Comparison of ENCODE assay signal across 21 cellular contexts in genomic region chr13:73635166-73635787, GRCh38.
DNase-seq lines count a peak whose midpoint lies in the region; ATAC-seq and TF ChIP-seq lines count a peak whose summit lies in the region.
"Had no signal": no experiment of that assay in that cellular context is flagged by ENCODE, and none has a peak within 500 bp of the region (broad histone marks: within the 10 kb centered on the region; RNA-seq: fewer than 3 reads in every experiment).

No MANE protein-coding gene starts in this region.

- H3K9me3 ChIP-seq in gastrocnemius medialis (no peaks in the 10 kb centered on the region), osteoblast (ENCODE audit: low read depth, low read length) (no peaks in the 10 kb centered on the region)
- H3K9me3 ChIP-seq: A549, HAP-1 had no signal

- H3K4me1 Mint-ChIP-seq in nephron, result peaks cover 32% of the 10 kb centered on the region

- no peaks in the 10 kb centered on the region for H3K36me3 Mint-ChIP-seq in nephron (ENCODE audit: low read depth)

- no peaks in the 10 kb centered on the region for H3K27me3 Mint-ChIP-seq in nephron (ENCODE audit: low read depth)

- DNase-seq in NCI-H2171 treated with DMSO at 0.1 percent for 48 hours (lab: John Stamatoyannopoulos, UW) (peak; percentile 36), NCI-H2171 (lab: John Stamatoyannopoulos, UW) (no peak), amniotic epithelial cell (ENCODE audit: low read depth) (peak; percentile 7), gastrocnemius medialis (no peak), NCI-H226 (no peak), osteoblast (ENCODE audit: insufficient read length, low spot score, missing footprints) (no peak)
- DNase-seq: 8988T; C1 segment of cervical spinal cord; Calu3; CD4-positive, alpha-beta memory T cell; COR-L47; DMS79; EL; GDM1; GM23248; HFFc6 had no signal

- no peaks in the 10 kb centered on the region for H3K79me2 ChIP-seq in osteoblast (ENCODE audit: insufficient read depth, low read length)

- H3K27me3 ChIP-seq in gastrocnemius medialis (no peaks in the 10 kb centered on the region), osteoblast (ENCODE audit: insufficient read depth, low read length) (peaks cover 4% of the 10 kb centered on the region)

- no peak for TF ChIP-seq POLR2A in gastrocnemius medialis (IDR thresholded peaks at IDR 0.05)

- intact Hi-C loops in gastrocnemius medialis (cut with DNase I; ENCODE audit: low total_unique reads), result no loop called here

- TF ChIP-seq CTCF in nephron (IDR thresholded peaks at IDR 0.05; ENCODE audit: unreplicated experiment in 3 of 3) (no peak), gastrocnemius medialis (IDR thresholded peaks at IDR 0.05 in 4 of 5, conservative IDR thresholded peaks at IDR 0.05 in 1 of 5) (no peak), osteoblast (IDR thresholded peaks at IDR 0.05; ENCODE audit: extremely low read depth, low read depth, low read length) (no peak)

- in situ Hi-C loops in gastrocnemius medialis (cut with MboI; ENCODE audit: low sequenced_read_pairs in 4 of 4), result no loop called here

- no peak overlapping the region for H2AFZ ChIP-seq in osteoblast (ENCODE audit: low read length)
- H2AFZ ChIP-seq: GM23248 had no signal

- H3K9me3 Mint-ChIP-seq in nephron, result peaks cover 2% of the 10 kb centered on the region
- H3K9me3 Mint-ChIP-seq: HFFc6 had no signal

- no peaks in the 10 kb centered on the region for H4K20me1 ChIP-seq in osteoblast (ENCODE audit: insufficient read depth, low read length)

- no peak overlapping the region for H3K4me3 Mint-ChIP-seq in nephron
- H3K4me3 Mint-ChIP-seq: CD4-positive, alpha-beta memory T cell; HFFc6 had no signal

- H3K4me1 ChIP-seq in gastrocnemius medialis, result peaks cover 14 to 23% of the 10 kb centered on the region in 2 donors
- no peaks in the 10 kb centered on the region for H3K4me1 ChIP-seq in osteoblast (ENCODE audit: insufficient read depth, low read length)
- H3K4me1 ChIP-seq: A549, HAP-1 had no signal

- no peaks in the 10 kb centered on the region for H3K36me3 ChIP-seq in gastrocnemius medialis
- H3K36me3 ChIP-seq in osteoblast (ENCODE audit: insufficient read depth, low read length), result no peaks in the 10 kb centered on the region
- H3K36me3 ChIP-seq: HAP-1 had no signal

- no peak overlapping the region for H3K4me2 ChIP-seq in osteoblast (ENCODE audit: insufficient read depth, low read length)
- H3K4me2 ChIP-seq: A549 had no signal

- H3K27ac ChIP-seq in gastrocnemius medialis (peak overlapping the region in 1 of 4 donors; percentile 46), osteoblast (ENCODE audit: low read depth, low read length) (no peak overlapping the region)
- H3K27ac ChIP-seq: A549, GM23248 had no signal

- H3K27ac Mint-ChIP-seq in nephron, result peak overlapping the region in 2 of 3 experiments; percentile 12 to 90
- H3K27ac Mint-ChIP-seq: HFFc6 had no signal

- ATAC-seq in gastrocnemius medialis (peak; percentile 51 to 57), HG02973 (IDR thresholded peaks at IDR 0.05; ENCODE audit: unreplicated experiment) (no peak)
- ATAC-seq: A549, GM12878 had no signal

- H3K4me3 ChIP-seq in gastrocnemius medialis (no peak overlapping the region), osteoblast (ENCODE audit: insufficient read depth, low read length) (no peak overlapping the region)
- H3K4me3 ChIP-seq: A549, GM12878, GM23248, HAP-1 had no signal

Comparison
In these comparisons a context has a peak if more than half of its experiments do, and no peak if none do; other contexts are left out.
1. DNase-seq: peak in NCI-H2171 treated with DMSO at 0.1 percent for 48 hours (single experiment) and amniotic epithelial cell (single experiment); none in NCI-H2171 (single experiment), gastrocnemius medialis (0 of 2), NCI-H226 (single experiment) and osteoblast (single experiment).